17 cellular contexts compared by ENCODE assay signal in genomic region chr16:14109782-14110727, GRCh38. TPM values are rescaled to one million over a fixed set of nuclear protein-coding genes. Genes with fewer than 3 reads are reported as not detected.
DNase-seq lines count a peak whose midpoint lies in the region; ATAC-seq and TF ChIP-seq lines count a peak whose summit lies in the region.
"Had no signal": no experiment of that assay in that cellular context is flagged by ENCODE, and none has a peak within 500 bp of the region (broad histone marks: within the 10 kb centered on the region; RNA-seq: fewer than 3 reads in every experiment).

No MANE protein-coding gene starts in this region.

- H2AFZ ChIP-seq in neural progenitor cell (replicated peaks), result no peak overlapping the region

- H3K9ac ChIP-seq in neural progenitor cell, result no peak overlapping the region

- peak overlapping the region; percentile 15 for H3K27ac ChIP-seq in cingulate gyrus (ENCODE audit: low read depth, low read length)
- H3K27ac ChIP-seq in neural progenitor cell, result no peak overlapping the region
- no peak overlapping the region for H3K27ac ChIP-seq in CD8-positive, alpha-beta memory T cell (ENCODE audit: low read depth, low read length)
- H3K27ac ChIP-seq: cardiac muscle cell, neutrophil, SJCRH30 had no signal

- POLR2A ChIA-PET in CD8-positive, alpha-beta memory T cell (lab: Charles Lee), result no interaction called here

- H3K4me3 ChIP-seq in neural progenitor cell, result no peak overlapping the region
- H3K4me3 ChIP-seq in CD8-positive, alpha-beta memory T cell (ENCODE audit: low read length), result no peak overlapping the region
- H3K4me3 ChIP-seq: cardiac muscle cell, SJCRH30 had no signal

- H3K79me2 ChIP-seq in neural progenitor cell (ENCODE audit: low read depth), result peaks cover 93% of the 10 kb centered on the region

- peaks cover 12% of the 10 kb centered on the region for H3K4me1 Mint-ChIP-seq in neural progenitor cell
- H3K4me1 Mint-ChIP-seq in CD8-positive, alpha-beta memory T cell, result peaks cover 17 to 28% (median 24%) of the 10 kb centered on the region in 3 donors

- ATAC-seq in HG03565 (IDR thresholded peaks at IDR 0.05; ENCODE audit: unreplicated experiment), result no peak
- ATAC-seq in HG03039 (IDR thresholded peaks at IDR 0.05; ENCODE audit: unreplicated experiment), result no peak

- H3K4me3 Mint-ChIP-seq in neural progenitor cell, result no peak overlapping the region
- H3K4me3 Mint-ChIP-seq in CD8-positive, alpha-beta memory T cell, result no peak overlapping the region

- peak overlapping the region; percentile 5 for H3K27ac Mint-ChIP-seq in neural progenitor cell
- peak overlapping the region in 1 of 8 donors; percentile 25 for H3K27ac Mint-ChIP-seq in CD8-positive, alpha-beta memory T cell

- no peak overlapping the region for H3K4me2 ChIP-seq in neural progenitor cell

- DNase-seq in A172 (ENCODE audit: low spot score) (peak; percentile 4), HT1080 (ENCODE audit: low read depth) (peak; percentile 17), neural progenitor cell (ENCODE audit: low spot score) (no peak), GF-D8 (lab: John Stamatoyannopoulos, UW) (no peak)
- DNase-seq in CD8-positive, alpha-beta memory T cell, result no peak
- DNase-seq: activated CD4-positive, alpha-beta T cell treated with anti-CD3 and anti-CD28 coated beads for 48 hours; activated naive CD4-positive, alpha-beta T cell treated with Interleukin-2 at 50 U/mL for 16 hours; foreskin melanocyte; NCI-H1694 treated with DMSO at 0.1 percent for 48 hours; NCI-H446 treated with DMSO at 0.1 percent for 48 hours; SJCRH30; T1000 had no signal

- peaks cover 5% of the 10 kb centered on the region for H3K36me3 Mint-ChIP-seq in neural progenitor cell
- H3K36me3 Mint-ChIP-seq in CD8-positive, alpha-beta memory T cell, result no peaks in the 10 kb centered on the region

- no peaks in the 10 kb centered on the region for H3F3A ChIP-seq in neural progenitor cell (ENCODE audit: low read depth)

- CTCF ChIA-PET in CD8-positive, alpha-beta memory T cell (lab: Charles Lee), result no interaction called here

- H3K27me3 Mint-ChIP-seq in neural progenitor cell (ENCODE audit: insufficient read depth, low read depth), result no peaks in the 10 kb centered on the region
- no peaks in the 10 kb centered on the region for H3K27me3 Mint-ChIP-seq in CD8-positive, alpha-beta memory T cell

- H3K36me3 ChIP-seq in neural progenitor cell, result no peaks in the 10 kb centered on the region
- no peaks in the 10 kb centered on the region for H3K36me3 ChIP-seq in CD8-positive, alpha-beta memory T cell (ENCODE audit: insufficient read depth, low read length)
- H3K36me3 ChIP-seq: cardiac muscle cell, neutrophil, SJCRH30 had no signal

- H3K4me1 ChIP-seq in neural progenitor cell, result peaks cover 10% of the 10 kb centered on the region
- peaks cover 5% of the 10 kb centered on the region for H3K4me1 ChIP-seq in CD8-positive, alpha-beta memory T cell (ENCODE audit: insufficient read depth, low read length)
- H3K4me1 ChIP-seq: SJCRH30 had no signal

- H4K20me1 ChIP-seq in neural progenitor cell (ENCODE audit: low read depth), result peaks cover 90% of the 10 kb centered on the region

- no peaks in the 10 kb centered on the region for H3K9me3 Mint-ChIP-seq in neural progenitor cell
- no peaks in the 10 kb centered on the region for H3K9me3 Mint-ChIP-seq in CD8-positive, alpha-beta memory T cell

- no peaks in the 10 kb centered on the region for H3K27me3 ChIP-seq in neural progenitor cell
- no peaks in the 10 kb centered on the region for H3K27me3 ChIP-seq in CD8-positive, alpha-beta memory T cell (ENCODE audit: insufficient read depth, low read length, poor library complexity, severe bottlenecking)
- H3K27me3 ChIP-seq: cardiac muscle cell, neutrophil, SJCRH30 had no signal

- no peaks in the 10 kb centered on the region for H3K9me3 ChIP-seq in neural progenitor cell (ENCODE audit: low read depth)
- H3K9me3 ChIP-seq in CD8-positive, alpha-beta memory T cell (ENCODE audit: low read length), result no peaks in the 10 kb centered on the region
- H3K9me3 ChIP-seq: neutrophil, SJCRH30 had no signal

- TF ChIP-seq CTCF in neural progenitor cell (IDR thresholded peaks at IDR 0.05), result no peak

RNA-seq across cellular contexts. Expression of gene MRTFB, which starts 38.9 kb away (rescaled TPM):
- total RNA-seq in A172 (2014; rRNA removed; shearing (Covaris generic)), result 8.5 and 10.2 TPM in 2 replicates
- total RNA-seq in HT1080 (2014; rRNA removed; shearing (Covaris generic)), result 2.6 and 5.1 TPM in 2 replicates
- polyA plus RNA-seq in HT1080 (2015; cell fraction: cytosol; rRNA removed), result 4.1 and 4.6 TPM in 2 replicates
- 12.9 and 20.9 TPM in 2 replicates for polyA plus RNA-seq in HT1080 (2015; cell fraction: nucleus; rRNA removed)
- 25.8 and 26.8 TPM in 2 replicates for total RNA-seq in neural progenitor cell (ENCODE audit: low replicate concordance)
- 10 to 100 TPM; 12.0 to 12.2 TPM for total RNA-seq in CD8-positive, alpha-beta memory T cell
- polyA plus RNA-seq in CD8-positive, alpha-beta memory T cell, result 6.5 TPM

Comparison
In these comparisons a context has a peak if more than half of its experiments do, and no peak if none do; other contexts are left out.
1. DNase-seq: peak in A172 (single experiment) and HT1080 (single experiment); none in neural progenitor cell (single experiment), GF-D8 (single experiment) and CD8-positive, alpha-beta memory T cell (0 of 5).